19 cellular contexts compared by ENCODE assay signal in genomic region chr1:66840929-66841328, GRCh38. TPM values are rescaled to one million over a fixed set of nuclear protein-coding genes. Genes with fewer than 3 reads are reported as not detected.
DNase-seq lines count a peak whose midpoint lies in the region; ATAC-seq and TF ChIP-seq lines count a peak whose summit lies in the region.
"Had no signal": no experiment of that assay in that cellular context is flagged by ENCODE, and none has a peak within 500 bp of the region (broad histone marks: within the 10 kb centered on the region; RNA-seq: fewer than 3 reads in every experiment).

No MANE protein-coding gene starts in this region.

- CTCF ChIA-PET in activated CD4-positive, alpha-beta T cell treated with anti-CD3 and anti-CD28 coated beads for 36 hours (lab: Charles Lee): interaction anchor here (0.6 to 0.7 kb wide), 2 partner anchors 591 to 1280 kb away, joined by 3 to 4 read pairs; no protein-coding TSS in a partner anchor
- CTCF ChIA-PET in activated CD8-positive, alpha-beta T cell treated with anti-CD3 and anti-CD28 coated beads for 36 hours (lab: Charles Lee): interaction anchor here (0.9 kb wide), 1 partner anchor 13 kb away, joined by 3 read pairs; no protein-coding TSS in a partner anchor
- CTCF ChIA-PET in naive thymus-derived CD4-positive, alpha-beta T cell (lab: Charles Lee): interaction anchor here (1.0 kb wide), 1 partner anchor 85 kb away, joined by 3 read pairs; no protein-coding TSS in a partner anchor

- TF ChIP-seq POLR2A in body of pancreas (IDR thresholded peaks at IDR 0.05): no peak

- no peaks in the 10 kb centered on the region for H3K27me3 ChIP-seq in naive thymus-derived CD4-positive, alpha-beta T cell (ENCODE audit: control insufficient read depth in 2 of 2, insufficient read depth in 2 of 2, low read length in 2 of 2)
- H3K27me3 ChIP-seq in body of pancreas: no peaks in the 10 kb centered on the region
- H3K27me3 ChIP-seq: gastrocnemius medialis had no signal

- TF ChIP-seq CTCF in activated CD8-positive, alpha-beta T cell treated with anti-CD3 and anti-CD28 coated beads for 36 hours (IDR thresholded peaks at IDR 0.05): no peak
- no peak for TF ChIP-seq CTCF in body of pancreas (IDR thresholded peaks at IDR 0.05)

- in situ Hi-C loops in KBM-7 (cut with MboI; ENCODE audit: low pct_unique_long_range_greater_than_20kb, low sequenced_read_pairs): no loop called here

- peaks cover 13% of the 10 kb centered on the region for H3K4me1 Mint-ChIP-seq in activated CD4-positive, alpha-beta T cell treated with anti-CD3 and anti-CD28 coated beads for 36 hours
- peaks cover 16% of the 10 kb centered on the region for H3K4me1 Mint-ChIP-seq in activated CD8-positive, alpha-beta T cell treated with anti-CD3 and anti-CD28 coated beads for 36 hours (ENCODE audit: low read depth)
- peaks cover 8 to 27% (median 20%) of the 10 kb centered on the region in 7 donors for H3K4me1 Mint-ChIP-seq in naive thymus-derived CD4-positive, alpha-beta T cell

- peak overlapping the region; percentile 52 for H3K27ac Mint-ChIP-seq in activated CD4-positive, alpha-beta T cell treated with anti-CD3 and anti-CD28 coated beads for 36 hours
- peak overlapping the region; percentile 80 for H3K27ac Mint-ChIP-seq in activated CD8-positive, alpha-beta T cell treated with anti-CD3 and anti-CD28 coated beads for 36 hours
- peak overlapping the region; percentile 42 to 93 (median 85) for H3K27ac Mint-ChIP-seq in naive thymus-derived CD4-positive, alpha-beta T cell
- H3K27ac Mint-ChIP-seq: progenitor cell of endocrine pancreas, type B pancreatic cell had no signal

- H3K9me3 ChIP-seq in naive thymus-derived CD4-positive, alpha-beta T cell (ENCODE audit: control insufficient read depth in 2 of 3, low read length in 3 of 3): no peaks in the 10 kb centered on the region
- H3K9me3 ChIP-seq in body of pancreas: no peaks in the 10 kb centered on the region
- H3K9me3 ChIP-seq: gastrocnemius medialis had no signal

- H3K36me3 ChIP-seq in naive thymus-derived CD4-positive, alpha-beta T cell (ENCODE audit: control insufficient read depth in 2 of 3, insufficient read depth in 3 of 3, low read length in 3 of 3): no peaks in the 10 kb centered on the region
- no peaks in the 10 kb centered on the region for H3K36me3 ChIP-seq in body of pancreas (replicated peaks in 1 of 2; ENCODE audit: insufficient read depth in 1 of 2, low read depth in 2 of 2)
- H3K36me3 ChIP-seq: gastrocnemius medialis had no signal

- peaks cover 8 to 10% of the 10 kb centered on the region in 2 donors for H3K4me1 ChIP-seq in naive thymus-derived CD4-positive, alpha-beta T cell (ENCODE audit: control insufficient read depth in 2 of 2, insufficient read depth in 2 of 2, low read length in 2 of 2)
- no peaks in the 10 kb centered on the region for H3K4me1 ChIP-seq in body of pancreas
- H3K4me1 ChIP-seq: gastrocnemius medialis had no signal

- DNase-seq in activated CD4-positive, alpha-beta T cell treated with anti-CD3 and anti-CD28 coated beads for 36 hours: no peak
- DNase-seq in activated CD4-positive, alpha-beta T cell treated with anti-CD3 and anti-CD28 coated beads for 4 hours: no peak
- peak; percentile 16 for DNase-seq in KBM-7
- DNase-seq in activated CD8-positive, alpha-beta T cell treated with anti-CD3 and anti-CD28 coated beads for 36 hours: no peak
- peak in 6 of 9 donors; percentile 9 to 37 (median 21) for DNase-seq in naive thymus-derived CD4-positive, alpha-beta T cell
- DNase-seq in body of pancreas: no peak
- DNase-seq: activated CD4-positive, alpha-beta T cell treated with anti-CD3 and anti-CD28 coated beads, Interleukin-2, amount 50 U/mL, for 1 hour; gastrocnemius medialis; left ventricle myocardium superior; NCI-H1105 had no signal

- H3K36me3 Mint-ChIP-seq in activated CD4-positive, alpha-beta T cell treated with anti-CD3 and anti-CD28 coated beads for 36 hours (ENCODE audit: low read depth): peaks cover 2% of the 10 kb centered on the region
- H3K36me3 Mint-ChIP-seq in activated CD8-positive, alpha-beta T cell treated with anti-CD3 and anti-CD28 coated beads for 36 hours (ENCODE audit: low read depth): no peaks in the 10 kb centered on the region
- H3K36me3 Mint-ChIP-seq in naive thymus-derived CD4-positive, alpha-beta T cell: peaks cover 0 to 10% (median 8%) of the 10 kb centered on the region in 5 donors

- no peak overlapping the region for H3K4me3 ChIP-seq in naive thymus-derived CD4-positive, alpha-beta T cell (ENCODE audit: low read length)
- no peak overlapping the region for H3K4me3 ChIP-seq in body of pancreas
- H3K4me3 ChIP-seq: coronary artery, gastrocnemius medialis, smooth muscle cell had no signal

- POLR2A ChIA-PET in activated CD4-positive, alpha-beta T cell treated with anti-CD3 and anti-CD28 coated beads for 36 hours (lab: Charles Lee): interaction anchor here (0.5 kb wide), 1 partner anchor 120 kb away, joined by 3 read pairs; no protein-coding TSS in a partner anchor
- POLR2A ChIA-PET in activated CD8-positive, alpha-beta T cell treated with anti-CD3 and anti-CD28 coated beads for 36 hours (lab: Charles Lee): interaction anchor here (0.8 kb wide), 1 partner anchor 12 kb away, joined by 3 read pairs; no protein-coding TSS in a partner anchor
- POLR2A ChIA-PET in naive thymus-derived CD4-positive, alpha-beta T cell (lab: Charles Lee): interaction anchor here (1.4 kb wide), 1 partner anchor 89 kb away, joined by 3 read pairs; no protein-coding TSS in a partner anchor

- H3K9me3 Mint-ChIP-seq in activated CD4-positive, alpha-beta T cell treated with anti-CD3 and anti-CD28 coated beads for 36 hours (ENCODE audit: low read depth): peaks cover 3% of the 10 kb centered on the region
- H3K9me3 Mint-ChIP-seq in activated CD8-positive, alpha-beta T cell treated with anti-CD3 and anti-CD28 coated beads for 36 hours: peaks cover 4% of the 10 kb centered on the region
- peaks cover 0 to 6% (median 0%) of the 10 kb centered on the region in 11 donors for H3K9me3 Mint-ChIP-seq in naive thymus-derived CD4-positive, alpha-beta T cell
- H3K9me3 Mint-ChIP-seq: type B pancreatic cell had no signal

- intact Hi-C loops in activated CD4-positive, alpha-beta T cell treated with anti-CD3 and anti-CD28 coated beads for 36 hours (cut with DNase I, micrococcal nuclease): no loop called here
- intact Hi-C loops in activated CD8-positive, alpha-beta T cell treated with anti-CD3 and anti-CD28 coated beads for 36 hours (cut with micrococcal nuclease): no loop called here
- intact Hi-C loops in naive thymus-derived CD4-positive, alpha-beta T cell (cut with micrococcal nuclease): no loop called here
- intact Hi-C loops in body of pancreas (cut with DNase I): no loop called here

- H3K27ac ChIP-seq in naive thymus-derived CD4-positive, alpha-beta T cell (ENCODE audit: low read depth, low read length): no peak overlapping the region
- no peak overlapping the region for H3K27ac ChIP-seq in body of pancreas
- H3K27ac ChIP-seq: coronary artery, epithelial cell of prostate, gastrocnemius medialis had no signal

- H3K27me3 Mint-ChIP-seq in activated CD4-positive, alpha-beta T cell treated with anti-CD3 and anti-CD28 coated beads for 36 hours: no peaks in the 10 kb centered on the region
- H3K27me3 Mint-ChIP-seq in activated CD8-positive, alpha-beta T cell treated with anti-CD3 and anti-CD28 coated beads for 36 hours: no peaks in the 10 kb centered on the region
- peaks cover 0 to 5% (median 0%) of the 10 kb centered on the region in 5 donors for H3K27me3 Mint-ChIP-seq in naive thymus-derived CD4-positive, alpha-beta T cell
- H3K27me3 Mint-ChIP-seq: progenitor cell of endocrine pancreas, type B pancreatic cell had no signal

- H3K4me3 Mint-ChIP-seq in activated CD4-positive, alpha-beta T cell treated with anti-CD3 and anti-CD28 coated beads for 36 hours: no peak overlapping the region
- H3K4me3 Mint-ChIP-seq in activated CD8-positive, alpha-beta T cell treated with anti-CD3 and anti-CD28 coated beads for 36 hours: no peak overlapping the region
- peak overlapping the region in 9 of 10 donors; percentile 5 to 67 (median 51) for H3K4me3 Mint-ChIP-seq in naive thymus-derived CD4-positive, alpha-beta T cell
- H3K4me3 Mint-ChIP-seq: type B pancreatic cell had no signal

- no peak for ATAC-seq in activated CD4-positive, alpha-beta T cell treated with anti-CD3 and anti-CD28 coated beads for 36 hours
- ATAC-seq in activated CD8-positive, alpha-beta T cell treated with anti-CD3 and anti-CD28 coated beads for 36 hours: peak; percentile 20
- ATAC-seq in naive thymus-derived CD4-positive, alpha-beta T cell: peak; percentile 38
- no peak for ATAC-seq in body of pancreas
- no peak for ATAC-seq in GM21423 (IDR thresholded peaks at IDR 0.05; ENCODE audit: unreplicated experiment)
- no peak for ATAC-seq in HG03108 (IDR thresholded peaks at IDR 0.05; ENCODE audit: unreplicated experiment)
- ATAC-seq: gastrocnemius medialis, left ventricle myocardium superior had no signal

RNA-seq across cellular contexts. Expression of gene INSL5, which starts 39.9 kb away (rescaled TPM):
- total RNA-seq in activated CD4-positive, alpha-beta T cell treated with anti-CD3 and anti-CD28 coated beads for 36 hours: not detected
- total RNA-seq in activated CD8-positive, alpha-beta T cell treated with anti-CD3 and anti-CD28 coated beads for 36 hours: not detected
- total RNA-seq in naive thymus-derived CD4-positive, alpha-beta T cell: not detected
- polyA plus RNA-seq in naive thymus-derived CD4-positive, alpha-beta T cell: not detected
- not detected for total RNA-seq in body of pancreas
- total RNA-seq: A172; gastrocnemius medialis; left ventricle myocardium superior; progenitor cell of endocrine pancreas; smooth muscle cell; T-helper 1 cell treated with Interleukin-12 subunit alpha and Interleukin-12 subunit beta and Interleukin-4 antibody, amounts not matched to agents 30 ng/mL and 1 ng/mL, for 36 hours had no signal

Comparison
In these comparisons a context has a peak if more than half of its experiments do, and no peak if none do; other contexts are left out.
1. ATAC-seq: peak in activated CD8-positive, alpha-beta T cell treated with anti-CD3 and anti-CD28 coated beads for 36 hours (single experiment) and naive thymus-derived CD4-positive, alpha-beta T cell (single experiment); none in activated CD4-positive, alpha-beta T cell treated with anti-CD3 and anti-CD28 coated beads for 36 hours (single experiment), body of pancreas (single experiment), GM21423 (single experiment) and HG03108 (single experiment).
2. DNase-seq: peak in KBM-7 (single experiment) and naive thymus-derived CD4-positive, alpha-beta T cell (6 of 9); none in activated CD4-positive, alpha-beta T cell treated with anti-CD3 and anti-CD28 coated beads for 36 hours (single experiment), activated CD4-positive, alpha-beta T cell treated with anti-CD3 and anti-CD28 coated beads for 4 hours (0 of 2), activated CD8-positive, alpha-beta T cell treated with anti-CD3 and anti-CD28 coated beads for 36 hours (single experiment) and body of pancreas (0 of 4).
3. H3K4me3 Mint-ChIP-seq: peak in naive thymus-derived CD4-positive, alpha-beta T cell (9 of 10); none in activated CD4-positive, alpha-beta T cell treated with anti-CD3 and anti-CD28 coated beads for 36 hours (single experiment) and activated CD8-positive, alpha-beta T cell treated with anti-CD3 and anti-CD28 coated beads for 36 hours (single experiment).
4. Peak in every context shown above with its lines, with median percentiles within 50 percentile points of each other: H3K27ac Mint-ChIP-seq.